14 cellular contexts compared by ENCODE assay signal in genomic region chr10:60235001-60235400, GRCh38.
DNase-seq lines count a peak whose midpoint lies in the region; ATAC-seq, FAIRE-seq and TF ChIP-seq lines count a peak whose summit lies in the region.
"Had no signal": no experiment of that assay in that cellular context is flagged by ENCODE, and none has a peak within 500 bp of the region (broad histone marks: within the 10 kb centered on the region; RNA-seq: fewer than 3 reads in every experiment).

No MANE protein-coding gene starts in this region.

- H3F3A ChIP-seq in OCI-LY1 (ENCODE audit: insufficient read depth, low read length): 0 out of 2 replicates have a peak, but pooled peaks cover 8% of the 10 kb centered on the region

- peak overlapping the region in 3 of 8 donors; percentile 15 to 25 (median 22) for H3K4me3 Mint-ChIP-seq in naive B cell
- H3K4me3 Mint-ChIP-seq: activated CD8-positive, alpha-beta T cell treated with anti-CD3 and anti-CD28 coated beads, Interleukin-2, amount 10 ng/mL, durations not matched to agents 7 days and 5 days; activated naive CD8-positive, alpha-beta T cell treated with anti-CD3 and anti-CD28 coated beads for 36 hours; immature natural killer cell; stimulated activated naive CD8-positive, alpha-beta T cell treated with anti-CD3 and anti-CD28 coated beads, Interleukin-15, amount 100 ng/mL, for 72 hours had no signal

- WGBS in lower leg skin, 2 donors: 28 to 52% methylated on average over 1 of the region's 1 CpG

- H3K79me2 ChIP-seq in OCI-LY1 (ENCODE audit: insufficient read depth, low read length): no peaks in the 10 kb centered on the region

- H3K36me3 Mint-ChIP-seq in naive B cell: peaks cover 0 to 10% of the 10 kb centered on the region in 2 donors
- H3K36me3 Mint-ChIP-seq: activated naive CD8-positive, alpha-beta T cell treated with anti-CD3 and anti-CD28 coated beads for 36 hours; immature natural killer cell had no signal

- peak overlapping the region; percentile 100 for H3K27ac ChIP-seq in OCI-LY1 (ENCODE audit: low read depth, low read length, poor library complexity, severe bottlenecking)
- H3K27ac ChIP-seq: neutrophil had no signal

- H3K36me3 ChIP-seq in OCI-LY1 (ENCODE audit: insufficient read depth, low read length) (no peaks in the 10 kb centered on the region), BE2C (no peaks in the 10 kb centered on the region)
- H3K36me3 ChIP-seq: neutrophil had no signal

- peak overlapping the region in 5 of 6 donors; percentile 12 to 70 (median 49) for H3K27ac Mint-ChIP-seq in naive B cell
- H3K27ac Mint-ChIP-seq: activated CD8-positive, alpha-beta T cell treated with anti-CD3 and anti-CD28 coated beads, Interleukin-2, amount 10 ng/mL, durations not matched to agents 7 days and 5 days; activated naive CD8-positive, alpha-beta T cell treated with anti-CD3 and anti-CD28 coated beads for 36 hours; immature natural killer cell; stimulated activated naive CD8-positive, alpha-beta T cell treated with anti-CD3 and anti-CD28 coated beads, Interleukin-15, amount 100 ng/mL, for 72 hours had no signal

- no peak for TF ChIP-seq POLR2A in H54 (IDR thresholded peaks at IDR 0.05; ENCODE audit: low read depth, low read length)
- no peak for TF ChIP-seq POLR2A in lower leg skin (IDR thresholded peaks at IDR 0.05)

- no peak overlapping the region for H3K9ac ChIP-seq in OCI-LY1 (ENCODE audit: low read length)

- no peak overlapping the region for H2AFZ ChIP-seq in OCI-LY1 (ENCODE audit: low read length)

- H3K27me3 Mint-ChIP-seq in naive B cell: no peaks in the 10 kb centered on the region
- H3K27me3 Mint-ChIP-seq: stimulated activated naive CD8-positive, alpha-beta T cell treated with anti-CD3 and anti-CD28 coated beads, Interleukin-15, amount 100 ng/mL, for 72 hours had no signal

- intact Hi-C loops in lower leg skin (cut with DNase I; ENCODE audit: low total_unique reads): no loop called here

- H3K4me2 ChIP-seq in OCI-LY1 (ENCODE audit: low read length): no peak overlapping the region

- H4K20me1 ChIP-seq in OCI-LY1 (ENCODE audit: insufficient read depth, low read length): no peaks in the 10 kb centered on the region

- no peak for DNase-seq in H54 (ENCODE audit: insufficient read length, low spot score)
- peak; percentile 72 for DNase-seq in epithelial cell of esophagus (ENCODE audit: low read depth)
- DNase-seq in naive B cell: no peak
- no peak for DNase-seq in 8988T
- DNase-seq in BE2C: no peak
- DNase-seq in lower leg skin (ENCODE audit: low spot score in 2 of 2): no peak
- DNase-seq in NCI-H526 treated with DMSO at 0.1 percent for 48 hours (lab: John Stamatoyannopoulos, UW): no peak
- DNase-seq: activated CD8-positive, alpha-beta T cell treated with anti-CD3 and anti-CD28 coated beads, Interleukin-2, amount 10 ng/mL, durations not matched to agents 7 days and 5 days; activated naive CD8-positive, alpha-beta T cell treated with anti-CD3 and anti-CD28 coated beads for 36 hours; DMS79; immature natural killer cell; stimulated activated naive CD8-positive, alpha-beta T cell treated with anti-CD3 and anti-CD28 coated beads, Interleukin-15, amount 100 ng/mL, for 72 hours had no signal

- FAIRE-seq in H54 (lab: Jason Lieb, UNC): peak; percentile 85

- peaks cover 73 to 91% (median 75%) of the 10 kb centered on the region in 3 donors for H3K4me1 Mint-ChIP-seq in naive B cell

- TF ChIP-seq CTCF in OCI-LY1 (IDR thresholded peaks at IDR 0.05; ENCODE audit: low read length) (no peak), epithelial cell of esophagus (IDR thresholded peaks at IDR 0.05; ENCODE audit: insufficient read depth, low read depth, low read length, missing control alignments) (no peak), BE2C (IDR thresholded peaks at IDR 0.05; ENCODE audit: low read depth, low read length) (no peak), lower leg skin (IDR thresholded peaks at IDR 0.05) (no peak)

- H3K27me3 ChIP-seq in OCI-LY1 (ENCODE audit: insufficient read depth, low read length) (no peaks in the 10 kb centered on the region), BE2C (no peaks in the 10 kb centered on the region)
- H3K27me3 ChIP-seq: neutrophil had no signal

- H3K4me3 ChIP-seq in OCI-LY1 (ENCODE audit: low read depth, low read length, poor library complexity, severe bottlenecking) (no peak overlapping the region), epithelial cell of esophagus (ENCODE audit: low read length) (no peak overlapping the region), BE2C (ENCODE audit: low read depth, low read length) (no peak overlapping the region), lower leg skin (ENCODE audit: low read depth, poor library complexity, severe bottlenecking) (no peak overlapping the region)

- H3K9me3 Mint-ChIP-seq in naive B cell: peaks cover 0 to 10% (median 0%) of the 10 kb centered on the region in 7 donors
- H3K9me3 Mint-ChIP-seq: activated naive CD8-positive, alpha-beta T cell treated with anti-CD3 and anti-CD28 coated beads for 36 hours; immature natural killer cell; stimulated activated naive CD8-positive, alpha-beta T cell treated with anti-CD3 and anti-CD28 coated beads, Interleukin-15, amount 100 ng/mL, for 72 hours had no signal

- no peaks in the 10 kb centered on the region for H3K9me2 ChIP-seq in OCI-LY1 (ENCODE audit: low read depth, low read length)

- H3K4me1 ChIP-seq in OCI-LY1 (ENCODE audit: insufficient read depth, low read length, severe bottlenecking) (peaks cover 91% of the 10 kb centered on the region), BE2C (no peaks in the 10 kb centered on the region)

- no peak for ATAC-seq in naive B cell (ENCODE audit: low read depth in 2 of 2)
- ATAC-seq: activated CD8-positive, alpha-beta T cell treated with anti-CD3 and anti-CD28 coated beads, Interleukin-2, amount 10 ng/mL, durations not matched to agents 7 days and 5 days; stimulated activated naive CD8-positive, alpha-beta T cell treated with anti-CD3 and anti-CD28 coated beads, Interleukin-15, amount 100 ng/mL, for 72 hours had no signal

- H3K9me3 ChIP-seq in OCI-LY1 (ENCODE audit: low read length) (no peaks in the 10 kb centered on the region), BE2C (no peaks in the 10 kb centered on the region)
- H3K9me3 ChIP-seq: neutrophil had no signal
